In the genomic region with DNA sequence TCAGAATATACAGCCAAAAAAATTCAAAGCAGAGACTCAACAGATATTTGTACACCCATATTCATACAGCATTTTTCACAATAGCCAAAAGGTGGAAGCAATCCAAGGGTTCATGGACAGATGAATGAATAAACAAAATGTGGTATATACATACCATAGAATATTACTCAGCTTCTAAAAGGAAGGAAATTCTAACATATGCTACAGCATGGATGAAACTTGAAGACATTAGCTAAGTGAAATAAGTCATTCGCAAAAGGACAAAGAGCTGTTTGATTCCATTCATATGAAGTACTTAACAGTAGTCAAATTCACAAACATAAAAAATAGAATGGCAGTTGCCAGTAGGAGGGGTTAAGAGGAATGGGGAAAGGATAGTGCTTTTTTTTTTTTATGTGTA, we compare ENCODE assay signal across 18 cellular contexts.
A peak's percentile ranks its signal among the peaks of the same experiment; 100 is the strongest.
DNase-seq lines count a peak whose midpoint lies in the region; FAIRE-seq and TF ChIP-seq lines count a peak whose summit lies in the region.
"Had no signal": no experiment of that assay in that cellular context is flagged by ENCODE, and none has a peak within 500 bp of the region (broad histone marks: within the 10 kb centered on the region; RNA-seq: fewer than 3 reads in every experiment).

No MANE protein-coding gene starts in this region.

- H3K9me3 Mint-ChIP-seq in activated T-helper 2 cell treated with anti-CD3 and anti-CD28 coated beads, Interferon-gamma antibody, Interleukin-2, Interleukin-4, amounts not matched to agents 10 μg/mL and 5 μg/mL and 100 μg/mL, durations not matched to agents 14 hours and 24 hours and 36 hours: no peaks in the 10 kb centered on the region
- H3K9me3 Mint-ChIP-seq: activated naive CD8-positive, alpha-beta T cell treated with anti-CD3 and anti-CD28 coated beads for 36 hours had no signal

- no peak overlapping the region for H3K27ac ChIP-seq in brain microvascular endothelial cell

- no peaks in the 10 kb centered on the region for H3K36me3 Mint-ChIP-seq in activated T-helper 2 cell treated with anti-CD3 and anti-CD28 coated beads, Interferon-gamma antibody, Interleukin-2, Interleukin-4, amounts not matched to agents 10 μg/mL and 5 μg/mL and 100 μg/mL, durations not matched to agents 14 hours and 24 hours and 36 hours (ENCODE audit: low read depth)
- H3K36me3 Mint-ChIP-seq: activated naive CD8-positive, alpha-beta T cell treated with anti-CD3 and anti-CD28 coated beads for 36 hours had no signal

- no peak overlapping the region for H3K4me3 ChIP-seq in AG04449 (ENCODE audit: low read depth, low read length)
- no peak overlapping the region for H3K4me3 ChIP-seq in brain microvascular endothelial cell (ENCODE audit: low read depth, low read length)
- H3K4me3 ChIP-seq in fibroblast of villous mesenchyme (ENCODE audit: low read depth, low read length): no peak overlapping the region
- H3K4me3 ChIP-seq: GM12878 had no signal

- no peaks in the 10 kb centered on the region for H3K36me3 ChIP-seq in brain microvascular endothelial cell (replicated peaks)

- H3K27ac Mint-ChIP-seq in activated T-helper 2 cell treated with anti-CD3 and anti-CD28 coated beads, Interferon-gamma antibody, Interleukin-2, Interleukin-4, amounts not matched to agents 10 μg/mL and 5 μg/mL and 100 μg/mL, durations not matched to agents 14 hours and 24 hours and 36 hours: no peak overlapping the region
- H3K27ac Mint-ChIP-seq: activated naive CD8-positive, alpha-beta T cell treated with anti-CD3 and anti-CD28 coated beads for 36 hours had no signal

- H3K27me3 Mint-ChIP-seq in activated T-helper 2 cell treated with anti-CD3 and anti-CD28 coated beads, Interferon-gamma antibody, Interleukin-2, Interleukin-4, amounts not matched to agents 10 μg/mL and 5 μg/mL and 100 μg/mL, durations not matched to agents 14 hours and 24 hours and 36 hours (ENCODE audit: low read depth): peaks cover 20% of the 10 kb centered on the region
- H3K27me3 Mint-ChIP-seq: activated naive CD8-positive, alpha-beta T cell treated with anti-CD3 and anti-CD28 coated beads for 36 hours had no signal

- POLR2A ChIA-PET in AG04449 (lab: Yijun Ruan, JAX): no interaction called here

- H3K27me3 ChIP-seq in brain microvascular endothelial cell (replicated peaks): no peaks in the 10 kb centered on the region

- no peaks in the 10 kb centered on the region for H3K4me1 Mint-ChIP-seq in activated T-helper 2 cell treated with anti-CD3 and anti-CD28 coated beads, Interferon-gamma antibody, Interleukin-2, Interleukin-4, amounts not matched to agents 10 μg/mL and 5 μg/mL and 100 μg/mL, durations not matched to agents 14 hours and 24 hours and 36 hours (ENCODE audit: low read depth)

- TF ChIP-seq CTCF in AG04449 (IDR thresholded peaks at IDR 0.05; ENCODE audit: insufficient read depth, low read length, missing control alignments) (no peak), brain microvascular endothelial cell (IDR thresholded peaks at IDR 0.05; ENCODE audit: low read depth, low read length, missing control alignments) (no peak), fibroblast of villous mesenchyme (IDR thresholded peaks at IDR 0.05; ENCODE audit: insufficient read depth, low read depth, low read length) (no peak)

- intact Hi-C loops in activated T-helper 2 cell treated with anti-CD3 and anti-CD28 coated beads, Interferon-gamma antibody, Interleukin-2, Interleukin-4, amounts not matched to agents 10 μg/mL and 5 μg/mL and 100 μg/mL, durations not matched to agents 14 hours and 24 hours and 36 hours (cut with micrococcal nuclease): no loop called here

- CTCF ChIA-PET in AG04449 (lab: Yijun Ruan, JAX): no interaction called here

- peak; percentile 26 for DNase-seq in AG04449 (ENCODE audit: low read depth, low spot score)
- DNase-seq in LHCN-M2 (ENCODE audit: low read depth): peak; percentile 55
- DNase-seq in brain microvascular endothelial cell: peak; percentile 53
- peak; percentile 62 for DNase-seq in fibroblast of villous mesenchyme (ENCODE audit: low read depth)
- DNase-seq in activated T-cell treated with anti-CD3 and anti-CD28 coated beads, Interleukin-2, amount 50 U/mL, for 48 hours: no peak
- no peak for DNase-seq in superior temporal gyrus (ENCODE audit: extremely low spot score)
- no peak for DNase-seq in activated T-helper 2 cell treated with anti-CD3 and anti-CD28 coated beads, Interferon-gamma antibody, Interleukin-2, Interleukin-4, amounts not matched to agents 10 μg/mL and 5 μg/mL and 100 μg/mL, durations not matched to agents 14 hours and 24 hours and 36 hours (ENCODE audit: low spot score)
- no peak for DNase-seq in HTR-8/SVneo (ENCODE audit: insufficient read length, low spot score)
- DNase-seq: activated CD4-positive, alpha-beta T cell treated with anti-CD3 and anti-CD28 coated beads, Interleukin-2, amount 50 U/mL, for 4 hours; activated naive CD8-positive, alpha-beta T cell treated with anti-CD3 and anti-CD28 coated beads for 36 hours; activated T-cell treated with anti-CD3 and anti-CD28 coated beads, Interleukin-2, amount 50 U/mL, for 1 hour; COR-L47; kidney; NCI-H2081 treated with DMSO at 0.1 percent for 48 hours; NCI-H774 had no signal

- no peak overlapping the region for H3K4me3 Mint-ChIP-seq in activated T-helper 2 cell treated with anti-CD3 and anti-CD28 coated beads, Interferon-gamma antibody, Interleukin-2, Interleukin-4, amounts not matched to agents 10 μg/mL and 5 μg/mL and 100 μg/mL, durations not matched to agents 14 hours and 24 hours and 36 hours (ENCODE audit: low read depth)
- H3K4me3 Mint-ChIP-seq: activated naive CD8-positive, alpha-beta T cell treated with anti-CD3 and anti-CD28 coated beads for 36 hours had no signal

- in situ Hi-C loops in brain microvascular endothelial cell (cut with HindIII; ENCODE audit: low pct_ligation_motif_present, low sequenced_read_pairs): no loop called here

- FAIRE-seq in HTR-8/SVneo (lab: Jason Lieb, UNC): no peak
- FAIRE-seq: G401.6, GM12878, kidney, RCC 7860 had no signal

Comparison
In these comparisons a context has a peak if more than half of its experiments do, and no peak if none do; other contexts are left out.
1. DNase-seq: peak in AG04449 (single experiment), LHCN-M2 (single experiment), brain microvascular endothelial cell (single experiment) and fibroblast of villous mesenchyme (single experiment); none in activated T-cell treated with anti-CD3 and anti-CD28 coated beads, Interleukin-2, amount 50 U/mL, for 48 hours (0 of 2), superior temporal gyrus (single experiment), activated T-helper 2 cell treated with anti-CD3 and anti-CD28 coated beads, Interferon-gamma antibody, Interleukin-2, Interleukin-4, amounts not matched to agents 10 μg/mL and 5 μg/mL and 100 μg/mL, durations not matched to agents 14 hours and 24 hours and 36 hours (single experiment) and HTR-8/SVneo (single experiment).